In genomic region chr11:63023851-63024648, GRCh38 we compare ENCODE assay signal across 8 cellular contexts. TPM values are rescaled to one million over a fixed set of nuclear protein-coding genes. Genes with fewer than 3 reads are reported as not detected.
A peak's percentile ranks its signal among the peaks of the same experiment; 100 is the strongest.
DNase-seq lines count a peak whose midpoint lies in the region; ATAC-seq and TF ChIP-seq lines count a peak whose summit lies in the region.

No MANE protein-coding gene starts in this region.

- H3K4me1 Mint-ChIP-seq in activated T-cell treated with anti-CD3 and anti-CD28 coated beads, Interleukin-2, amount 50 U/mL, for 72 hours (ENCODE audit: low read depth), result peaks cover 6% of the 10 kb centered on the region
- H3K4me1 Mint-ChIP-seq in neural crest cell, result peaks cover 10% of the 10 kb centered on the region
- peaks cover 9% of the 10 kb centered on the region for H3K4me1 Mint-ChIP-seq in stimulated activated naive CD8-positive, alpha-beta T cell treated with anti-CD3 and anti-CD28 coated beads, Interleukin-15, amount 100 ng/mL, for 72 hours

- H3K27me3 Mint-ChIP-seq in activated T-cell treated with anti-CD3 and anti-CD28 coated beads, Interleukin-2, amount 50 U/mL, for 72 hours (ENCODE audit: low read depth), result peaks cover 26% of the 10 kb centered on the region
- H3K27me3 Mint-ChIP-seq in neural crest cell (ENCODE audit: low read depth), result peaks cover 3% of the 10 kb centered on the region
- peaks cover 37% of the 10 kb centered on the region for H3K27me3 Mint-ChIP-seq in stimulated activated naive CD8-positive, alpha-beta T cell treated with anti-CD3 and anti-CD28 coated beads, Interleukin-15, amount 100 ng/mL, for 72 hours

- DNase-seq in GDM1 (lab: John Stamatoyannopoulos, UW), result peak; percentile 64
- peak; percentile 60 for DNase-seq in RPMI7951 (ENCODE audit: low read depth)
- peak; percentile 80 to 85 for DNase-seq in activated T-cell treated with anti-CD3 and anti-CD28 coated beads, Interleukin-2, amount 50 U/mL, for 72 hours
- DNase-seq in fibroblast of peridontal ligament (ENCODE audit: extremely low read depth), result peak; percentile 73
- peak; percentile 98 for DNase-seq in neural crest cell (ENCODE audit: low read depth, low spot score)
- DNase-seq in stimulated activated naive CD8-positive, alpha-beta T cell treated with anti-CD3 and anti-CD28 coated beads, Interleukin-15, amount 100 ng/mL, for 72 hours, result peak; percentile 79 to 82

- H3K4me3 Mint-ChIP-seq in activated T-cell treated with anti-CD3 and anti-CD28 coated beads, Interleukin-2, amount 50 U/mL, for 72 hours, result peak overlapping the region in 1 of 2 donors; percentile 24
- no peak overlapping the region for H3K4me3 Mint-ChIP-seq in neural crest cell
- peak overlapping the region in 1 of 2 donors; percentile 32 for H3K4me3 Mint-ChIP-seq in stimulated activated naive CD8-positive, alpha-beta T cell treated with anti-CD3 and anti-CD28 coated beads, Interleukin-15, amount 100 ng/mL, for 72 hours

- no peak overlapping the region for H3K27ac Mint-ChIP-seq in activated T-cell treated with anti-CD3 and anti-CD28 coated beads, Interleukin-2, amount 50 U/mL, for 72 hours
- H3K27ac Mint-ChIP-seq in neural crest cell (ENCODE audit: unreplicated experiment), result no peak overlapping the region
- no peak overlapping the region for H3K27ac Mint-ChIP-seq in stimulated activated naive CD8-positive, alpha-beta T cell treated with anti-CD3 and anti-CD28 coated beads, Interleukin-15, amount 100 ng/mL, for 72 hours

- no peaks in the 10 kb centered on the region for H3K9me3 Mint-ChIP-seq in activated T-cell treated with anti-CD3 and anti-CD28 coated beads, Interleukin-2, amount 50 U/mL, for 72 hours
- no peaks in the 10 kb centered on the region for H3K9me3 Mint-ChIP-seq in neural crest cell
- H3K9me3 Mint-ChIP-seq in stimulated activated naive CD8-positive, alpha-beta T cell treated with anti-CD3 and anti-CD28 coated beads, Interleukin-15, amount 100 ng/mL, for 72 hours, result no peaks in the 10 kb centered on the region

- peak; percentile 69 to 84 for ATAC-seq in activated T-cell treated with anti-CD3 and anti-CD28 coated beads, Interleukin-2, amount 50 U/mL, for 72 hours (replicated peaks in 1 of 2)
- peak; percentile 90 for ATAC-seq in stimulated activated naive CD8-positive, alpha-beta T cell treated with anti-CD3 and anti-CD28 coated beads, Interleukin-15, amount 100 ng/mL, for 72 hours
- no peak for ATAC-seq in HG03196 (IDR thresholded peaks at IDR 0.05; ENCODE audit: unreplicated experiment)

- H3K36me3 Mint-ChIP-seq in activated T-cell treated with anti-CD3 and anti-CD28 coated beads, Interleukin-2, amount 50 U/mL, for 72 hours (ENCODE audit: insufficient read depth in 2 of 2), result no peaks in the 10 kb centered on the region
- H3K36me3 Mint-ChIP-seq in neural crest cell (ENCODE audit: low read depth), result no peaks in the 10 kb centered on the region

- TF ChIP-seq EP300 in Ishikawa (IDR thresholded peaks at IDR 0.05; ENCODE audit: borderline replicate concordance), result no peak

- TF ChIP-seq CTCF in neural crest cell (conservative IDR thresholded peaks at IDR 0.05), result peak; percentile 98

- TF ChIP-seq RAD21 in Ishikawa (IDR thresholded peaks at IDR 0.05; ENCODE audit: low read depth), result peak; percentile 99

TF ChIP-seq in Ishikawa, 13 proteins besides CTCF, POLR2A, EP300 and RAD21:
- TF ChIP-seq TCF12 (IDR thresholded peaks at IDR 0.05; ENCODE audit: low read depth) (no peak), FOXM1 (IDR thresholded peaks at IDR 0.05; ENCODE audit: borderline replicate concordance, low read depth) (no peak), TAF1 (IDR thresholded peaks at IDR 0.05; ENCODE audit: low read depth) (no peak), MAX (IDR thresholded peaks at IDR 0.05) (no peak), YY1 (IDR thresholded peaks at IDR 0.05; ENCODE audit: low read depth) (0 out of 2 replicates have a peak, but pooled peaks have one; percentile 46), EGR1 (IDR thresholded peaks at IDR 0.05) (no peak), REST (IDR thresholded peaks at IDR 0.05; ENCODE audit: low read depth) (no peak), CEBPB (IDR thresholded peaks at IDR 0.05) (no peak)

RNA-seq across cellular contexts. Expression of gene SLC22A8, which starts 8.4 kb away (rescaled TPM):
- not detected in 2 replicates for total RNA-seq in RPMI7951 (2014; rRNA removed; shearing (Covaris generic))
- total RNA-seq in activated T-cell treated with anti-CD3 and anti-CD28 coated beads, Interleukin-2, amount 50 U/mL, for 72 hours, result not detected
- total RNA-seq in neural crest cell, result not detected in 2 replicates

RNA-seq across cellular contexts. Expression of gene SLC22A6, which starts 39.3 kb away (rescaled TPM):
- total RNA-seq in RPMI7951 (2014; rRNA removed; shearing (Covaris generic)), result not detected in 2 replicates
- not detected for total RNA-seq in activated T-cell treated with anti-CD3 and anti-CD28 coated beads, Interleukin-2, amount 50 U/mL, for 72 hours
- not detected in 2 replicates for total RNA-seq in neural crest cell
